In genomic region chr16:65071371-65072311, GRCh38 we compare ENCODE assay signal across 11 cellular contexts. TPM values are rescaled to one million over a fixed set of nuclear protein-coding genes. Genes with fewer than 3 reads are reported as not detected.
DNase-seq lines count a peak whose midpoint lies in the region; ATAC-seq and TF ChIP-seq lines count a peak whose summit lies in the region.
"Had no signal": no experiment of that assay in that cellular context is flagged by ENCODE, and none has a peak within 500 bp of the region (broad histone marks: within the 10 kb centered on the region; RNA-seq: fewer than 3 reads in every experiment).

No MANE protein-coding gene starts in this region.

- intact Hi-C loops in dorsolateral prefrontal cortex (cut with DNase I): loop anchor here (1.0 kb wide), 2 partner anchors 46 to 51 kb away; partner anchors contain the start of gene CDH11 (in 1 of the 2)

- ATAC-seq in lung (ENCODE audit: insufficient read depth, low FRiP score) (peak; percentile 38), HG02938 (IDR thresholded peaks at IDR 0.05; ENCODE audit: unreplicated experiment) (no peak)
- ATAC-seq: activated naive CD4-positive, alpha-beta T cell treated with anti-CD3 and anti-CD28 coated beads, Interleukin-2, amount 50 U/mL, for 72 hours had no signal

- no peaks in the 10 kb centered on the region for H3K36me3 ChIP-seq in lung (ENCODE audit: control insufficient read depth in 2 of 2, insufficient read depth in 2 of 2, low read length in 2 of 2)
- H3K36me3 ChIP-seq in stomach smooth muscle (ENCODE audit: control insufficient read depth in 2 of 2, insufficient read depth in 2 of 2, low read length in 2 of 2): no peaks in the 10 kb centered on the region

- H3K4me1 ChIP-seq in lung (ENCODE audit: control insufficient read depth in 2 of 2, insufficient read depth in 2 of 2, low read length in 2 of 2): no peaks in the 10 kb centered on the region
- H3K4me1 ChIP-seq in stomach smooth muscle (ENCODE audit: control insufficient read depth, insufficient read depth, low read length): peaks cover 35% of the 10 kb centered on the region

- peak overlapping the region; percentile 54 to 66 for H3K9ac ChIP-seq in stomach smooth muscle (ENCODE audit: low read length in 2 of 2)

- H3K27ac ChIP-seq in dorsolateral prefrontal cortex (peak overlapping the region; percentile 81 to 98 (median 95)), lung (ENCODE audit: low read depth in 1 of 2, low read length in 1 of 2) (peak overlapping the region; percentile 46 to 55), stomach smooth muscle (ENCODE audit: low read length) (peak overlapping the region; percentile 91)

- whole genome bisulfite sequencing in lung, 2 donors: 77 to 80% methylated on average over 26 of the region's 26 CpGs

- no peaks in the 10 kb centered on the region for H3K27me3 ChIP-seq in dorsolateral prefrontal cortex
- no peaks in the 10 kb centered on the region for H3K27me3 ChIP-seq in lung (ENCODE audit: control insufficient read depth, insufficient read depth)
- H3K27me3 ChIP-seq in stomach smooth muscle (ENCODE audit: control insufficient read depth in 1 of 2, insufficient read depth in 2 of 2, low read length in 2 of 2): no peaks in the 10 kb centered on the region

- DNase-seq in LHCN-M2 (ENCODE audit: low read depth) (peak; percentile 84), dorsolateral prefrontal cortex (peak; percentile 39 to 80 (median 75)), lung (ENCODE audit: low spot score) (no peak), activated T-cell treated with anti-CD3 and anti-CD28 coated beads for 4 hours (no peak)
- no peak for DNase-seq in stimulated activated CD4-positive, alpha-beta T cell treated with anti-CD3 and anti-CD28 coated beads, Interleukin-4, amount 100 ng/mL, for 4 hours
- DNase-seq in activated CD4-positive, alpha-beta T cell treated with anti-CD3 and anti-CD28 coated beads for 48 hours: no peak
- DNase-seq: NCI-H510A; stimulated activated CD4-positive, alpha-beta T cell treated with anti-CD3 and anti-CD28 coated beads, Interleukin-15, amount 100 ng/mL, for 24 hours had no signal

- H3K9me3 ChIP-seq in lung (ENCODE audit: control insufficient read depth in 2 of 2, insufficient read depth in 1 of 2, low read length in 1 of 2) (no peaks in the 10 kb centered on the region), stomach smooth muscle (ENCODE audit: control insufficient read depth in 2 of 2, low read length in 2 of 2) (no peaks in the 10 kb centered on the region)

- peak overlapping the region; percentile 22 to 74 (median 57) for H3K4me3 ChIP-seq in dorsolateral prefrontal cortex
- H3K4me3 ChIP-seq in lung: no peak overlapping the region
- peak overlapping the region; percentile 55 to 71 for H3K4me3 ChIP-seq in stomach smooth muscle (ENCODE audit: low read length in 2 of 2)

- TF ChIP-seq CTCF in dorsolateral prefrontal cortex (IDR thresholded peaks at IDR 0.05 in 54 of 56, conservative IDR thresholded peaks at IDR 0.05 in 2 of 56; ENCODE audit: low read depth in 1 of 56, partially characterized antibody in 56 of 56): peak in 5 of 56 donors; percentile 4 to 19 (median 15)
- no peak for TF ChIP-seq CTCF in lung (IDR thresholded peaks at IDR 0.05; ENCODE audit: control extremely low read depth, extremely low read depth)

RNA-seq across cellular contexts. Expression of gene CDH11, which starts 50.2 kb away (rescaled TPM):
- total RNA-seq in LHCN-M2 (2014; rRNA removed) (57.7 and 77.5 TPM in 2 replicates), dorsolateral prefrontal cortex (10 to 100 TPM; 45.2 to 85.9 (median 65.3) TPM), lung (100 to 1,000 TPM; 157 to 236 TPM)
- 68.4 TPM for polyA plus RNA-seq in LHCN-M2 (2012)
- polyA plus RNA-seq in lung: 10 to 100 TPM in 1 of 2 donors, 1 to 10 TPM in 1; 7.1 to 32.7 TPM
- total RNA-seq: activated naive CD4-positive, alpha-beta T cell treated with anti-CD3 and anti-CD28 coated beads, Interleukin-2, amount 50 U/mL, for 72 hours had no signal

Comparison
In these comparisons a context has a peak if more than half of its experiments do, and no peak if none do; other contexts are left out.
1. DNase-seq: peak in LHCN-M2 (single experiment) and dorsolateral prefrontal cortex (10 of 10); none in lung (single experiment), stimulated activated CD4-positive, alpha-beta T cell treated with anti-CD3 and anti-CD28 coated beads, Interleukin-4, amount 100 ng/mL, for 4 hours (0 of 2), activated T-cell treated with anti-CD3 and anti-CD28 coated beads for 4 hours (single experiment) and activated CD4-positive, alpha-beta T cell treated with anti-CD3 and anti-CD28 coated beads for 48 hours (single experiment).
2. Peak in every context shown above with its lines, with median percentiles within 50 percentile points of each other: H3K27ac ChIP-seq.